ENCODE assay signal across 2 cellular contexts in genomic region chr12:122096591-122097149, GRCh38.
TF ChIP-seq lines count a peak whose summit lies in the region.

No MANE protein-coding gene starts in this region.

TF ChIP-seq in HepG2, 621 proteins besides CTCF, POLR2A, EP300 and RAD21:
- no peak for TF ChIP-seq MIER2 (CRISPR knock-in tag; IDR thresholded peaks at IDR 0.05)
- peak in 1 of 2 experiments; percentile 32; a peak in 1 of 4 replicates for TF ChIP-seq MAFK (conservative IDR thresholded peaks at IDR 0.05 in 1 of 2, IDR thresholded peaks at IDR 0.05 in 1 of 2; ENCODE audit: low read length in 2 of 2)

TF ChIP-seq in endothelial cell of umbilical vein, 7 proteins besides CTCF, POLR2A, EP300 and RAD21:
- peak; percentile 21 for TF ChIP-seq FOS (IDR thresholded peaks at IDR 0.05; ENCODE audit: borderline replicate concordance, insufficient read depth, low read length)
- TF ChIP-seq GATA2 (IDR thresholded peaks at IDR 0.05; ENCODE audit: insufficient read depth, insufficient read length, low read depth, low read length) = no peak
